ENCODE assay signal across 6 cellular contexts in the genomic region with DNA sequence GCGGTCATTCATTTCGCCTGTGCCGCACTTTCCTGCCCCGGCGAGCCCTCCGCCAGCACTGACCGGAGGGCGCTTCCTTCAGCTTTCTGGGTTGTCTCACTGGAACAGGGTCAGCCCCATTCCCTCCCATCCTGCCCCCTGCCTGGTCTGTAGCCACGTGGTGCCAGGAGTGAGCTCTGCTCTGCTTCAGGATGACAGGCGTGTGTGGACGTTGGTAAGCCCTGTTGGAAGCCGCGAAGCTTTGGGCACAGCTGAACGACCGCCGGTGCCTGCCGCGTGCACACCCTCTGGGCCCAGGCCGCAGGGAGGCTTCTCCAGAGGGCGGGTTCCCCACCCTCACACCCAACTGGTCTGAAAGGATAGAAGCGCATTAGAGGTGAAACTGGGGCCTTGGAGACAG. TPM values are rescaled to one million over a fixed set of nuclear protein-coding genes. Genes with fewer than 3 reads are reported as not detected.
"Had no signal": no experiment of that assay in that cellular context is flagged by ENCODE, and none has a peak within 500 bp of the region (broad histone marks: within the 10 kb centered on the region; RNA-seq: fewer than 3 reads in every experiment).

No MANE protein-coding gene starts in this region.

RNA-seq across cellular contexts. Expression of a gene that starts 49.6 kb away (rescaled TPM):
- total RNA-seq: H1, H9, HFFc6, HT1080, IMR-90, K562 had no signal
- polyA plus RNA-seq: H1, IMR-90 had no signal
